9 cellular contexts compared by ENCODE assay signal in the genomic region with DNA sequence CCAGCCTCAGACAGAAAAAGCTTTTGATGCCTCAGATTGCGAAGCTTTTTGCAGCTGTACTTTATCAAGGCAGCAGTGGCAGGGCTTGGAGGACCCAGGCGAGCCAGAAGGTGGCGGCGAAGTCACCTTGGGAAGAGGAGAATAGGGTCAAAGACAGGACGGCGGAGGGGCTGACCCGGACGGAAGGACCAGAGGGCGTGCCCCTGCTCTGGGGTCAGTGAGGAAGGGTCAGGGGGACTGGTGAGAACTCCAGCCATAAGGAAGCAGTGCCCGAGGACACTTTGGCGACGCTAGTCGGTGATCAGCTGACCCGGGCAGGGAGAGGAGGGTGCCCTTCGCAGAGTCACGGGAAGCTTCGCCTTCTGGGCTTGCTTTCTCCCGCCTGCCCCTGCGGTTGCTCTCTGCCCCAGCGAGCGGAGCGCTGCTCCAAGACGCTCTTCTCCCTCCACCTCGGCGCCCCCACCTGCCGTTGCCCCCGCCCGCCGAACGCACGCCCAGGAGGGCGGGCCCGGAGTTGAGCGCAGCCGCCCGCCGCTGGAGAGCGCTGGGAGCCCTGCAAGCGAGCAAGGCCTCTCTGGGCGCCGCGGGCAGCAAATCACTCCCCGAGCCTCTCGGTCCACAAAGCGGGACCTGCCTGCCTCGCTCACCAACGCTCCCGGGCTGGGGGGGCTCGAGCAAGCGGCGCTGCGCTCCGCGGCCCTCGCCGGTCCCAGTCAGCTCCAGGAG. TPM values are rescaled to one million over a fixed set of nuclear protein-coding genes. Genes with fewer than 3 reads are reported as not detected.
DNase-seq lines count a peak whose midpoint lies in the region; ATAC-seq and TF ChIP-seq lines count a peak whose summit lies in the region.
"Had no signal": no experiment of that assay in that cellular context is flagged by ENCODE, and none has a peak within 500 bp of the region (broad histone marks: within the 10 kb centered on the region; RNA-seq: fewer than 3 reads in every experiment).

No MANE protein-coding gene starts in this region.

- H3K4me3 ChIP-seq in LNCaP clone FGC (ENCODE audit: low read depth, low read length) (no peak overlapping the region), WERI-Rb-1 (ENCODE audit: low read depth, low read length) (peak overlapping the region; percentile 88)

- intact Hi-C loops in sciatic nerve (cut with DNase I) = no loop called here
- intact Hi-C loops in posterior vena cava (cut with DNase I) = no loop called here

- TF ChIP-seq CTCF in LNCaP clone FGC (IDR thresholded peaks at IDR 0.05; ENCODE audit: control insufficient read depth, extremely low read depth, insufficient read depth) (peak; percentile 41), WERI-Rb-1 (IDR thresholded peaks at IDR 0.05; ENCODE audit: low read depth, low read length) (peak; percentile 68)

- H3K36me3 ChIP-seq in WERI-Rb-1 = peaks cover 12% of the 10 kb centered on the region

- no peaks in the 10 kb centered on the region for H3K27me3 ChIP-seq in WERI-Rb-1 (ENCODE audit: insufficient read depth, low read depth, severe bottlenecking)

- H3K27ac ChIP-seq in WERI-Rb-1 = peak overlapping the region; percentile 91
- H3K27ac ChIP-seq: HL-60 had no signal

- ATAC-seq in sciatic nerve (peak; percentile 26), HG02623 (IDR thresholded peaks at IDR 0.05; ENCODE audit: unreplicated experiment) (no peak)

- H3K9me3 ChIP-seq in WERI-Rb-1 (ENCODE audit: severe bottlenecking) = no peaks in the 10 kb centered on the region

- DNase-seq in DMS 273 treated with DMSO at 0.1 percent for 48 hours (lab: John Stamatoyannopoulos, UW) = peak; percentile 22
- DNase-seq in LNCaP clone FGC (ENCODE audit: low read depth) = no peak
- peak; percentile 88 for DNase-seq in WERI-Rb-1
- peak; percentile 53 to 64 for DNase-seq in hippocampal formation (lab: John Stamatoyannopoulos, UW)
- DNase-seq in sciatic nerve (ENCODE audit: low spot score) = no peak
- no peak for DNase-seq in posterior vena cava (ENCODE audit: low spot score)
- no peak for DNase-seq in stimulated activated CD4-positive, alpha-beta T cell treated with anti-CD3 and anti-CD28 coated beads, Interleukin-4, amount 100 ng/mL, for 4 hours

RNA-seq across cellular contexts. Expression of gene CADPS, which starts 1.4 kb away (rescaled TPM):
- total RNA-seq in sciatic nerve (1.1 TPM), posterior vena cava (1 to 10 TPM; 1.6 to 2.2 TPM)

Comparison
In these comparisons a context has a peak if more than half of its experiments do, and no peak if none do; other contexts are left out.
1. DNase-seq: peak in DMS 273 treated with DMSO at 0.1 percent for 48 hours (single experiment), WERI-Rb-1 (single experiment) and hippocampal formation (2 of 2); none in LNCaP clone FGC (single experiment), sciatic nerve (single experiment), posterior vena cava (single experiment) and stimulated activated CD4-positive, alpha-beta T cell treated with anti-CD3 and anti-CD28 coated beads, Interleukin-4, amount 100 ng/mL, for 4 hours (0 of 2).